10 cellular contexts compared by ENCODE assay signal in the genomic region with DNA sequence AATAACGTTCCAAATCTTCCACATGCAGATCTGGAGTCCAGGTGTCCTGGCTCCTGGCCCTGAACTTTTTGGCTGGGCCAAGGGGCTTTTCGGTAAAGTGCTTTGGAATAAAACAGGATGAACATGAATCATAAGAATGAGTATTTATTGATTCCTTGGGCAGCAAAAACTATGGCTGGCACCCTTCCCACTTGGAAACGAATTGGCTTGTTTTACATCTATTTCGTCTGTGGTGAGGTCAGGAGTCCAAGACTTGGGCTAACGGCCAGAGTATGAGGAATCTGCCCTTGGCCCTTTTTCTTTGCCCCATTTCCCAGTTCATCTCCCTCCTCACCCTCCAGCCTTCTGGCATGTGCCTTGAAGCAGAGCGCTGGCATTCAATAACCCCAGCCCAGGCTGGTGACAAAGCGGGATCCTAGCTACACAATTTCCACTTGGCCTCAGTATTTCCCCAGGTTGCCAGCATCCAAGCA. TPM values are rescaled to one million over a fixed set of nuclear protein-coding genes. Genes with fewer than 3 reads are reported as not detected.
A peak's percentile ranks its signal among the peaks of the same experiment; 100 is the strongest.
DNase-seq lines count a peak whose midpoint lies in the region; TF ChIP-seq lines count a peak whose summit lies in the region.
"Had no signal": no experiment of that assay in that cellular context is flagged by ENCODE, and none has a peak within 500 bp of the region (broad histone marks: within the 10 kb centered on the region; RNA-seq: fewer than 3 reads in every experiment).

No MANE protein-coding gene starts in this region.

- H3K4me1 Mint-ChIP-seq in osteocyte (ENCODE audit: unreplicated experiment), result peaks cover 16% of the 10 kb centered on the region

- TF ChIP-seq RAD21 in SK-N-SH (IDR thresholded peaks at IDR 0.05; ENCODE audit: low read length), result no peak

- no peak overlapping the region for H3K9ac ChIP-seq in SK-N-SH

- H3F3A ChIP-seq in SK-N-SH (replicated peaks; ENCODE audit: insufficient read depth), result peaks cover 37% of the 10 kb centered on the region

- no peak overlapping the region for H2AFZ ChIP-seq in SK-N-SH (ENCODE audit: low read depth)

- H3K27ac ChIP-seq in SK-N-SH (ENCODE audit: low read depth in 2 of 2, low read length in 1 of 2) (peak overlapping the region; percentile 87 to 97), sigmoid colon (peak overlapping the region; percentile 99 to 100 (median 100)), vagina (no peak overlapping the region)
- H3K27ac ChIP-seq: neutrophil had no signal

- H3K4me1 ChIP-seq in SK-N-SH (ENCODE audit: control insufficient read depth in 1 of 2, insufficient read depth in 2 of 2, low read depth in 1 of 2, low read length in 1 of 2), result peaks cover 13 to 18% of the 10 kb centered on the region in 2 experiments
- H3K4me1 ChIP-seq in sigmoid colon, result peaks cover 3 to 21% (median 20%) of the 10 kb centered on the region in 4 donors
- H3K4me1 ChIP-seq in vagina, result peaks cover 23% of the 10 kb centered on the region

- intact Hi-C loops in sigmoid colon (cut with DNase I), result loop anchor here (2.0 kb wide), 1 partner anchor 85 kb away; the partner anchor contains the start of gene RUNDC3A
- intact Hi-C loops in vagina (cut with DNase I), result loop anchor here (1.0 kb wide), 2 partner anchors 23 to 101 kb away; partner anchors contain the start of gene SLC25A39

- peaks cover 0 to 3% of the 10 kb centered on the region in 2 experiments for H3K36me3 ChIP-seq in SK-N-SH (replicated peaks in 1 of 2; ENCODE audit: control insufficient read depth in 1 of 2, insufficient read depth in 2 of 2, low read length in 1 of 2)
- H3K36me3 ChIP-seq in sigmoid colon, result no peaks in the 10 kb centered on the region
- no peaks in the 10 kb centered on the region for H3K36me3 ChIP-seq in vagina
- H3K36me3 ChIP-seq: neutrophil had no signal

- no peaks in the 10 kb centered on the region for H4K20me1 ChIP-seq in SK-N-SH (ENCODE audit: insufficient read depth)

- no peaks in the 10 kb centered on the region for H3K27me3 ChIP-seq in SK-N-SH (ENCODE audit: insufficient read depth)
- no peaks in the 10 kb centered on the region for H3K27me3 ChIP-seq in sigmoid colon
- no peaks in the 10 kb centered on the region for H3K27me3 ChIP-seq in vagina

- H3K9me3 ChIP-seq in SK-N-SH (no peaks in the 10 kb centered on the region), sigmoid colon (no peaks in the 10 kb centered on the region), vagina (no peaks in the 10 kb centered on the region)
- H3K9me3 ChIP-seq: neutrophil had no signal

- H3K9me2 ChIP-seq in SK-N-SH, result no peaks in the 10 kb centered on the region

- no peak overlapping the region for H3K4me3 Mint-ChIP-seq in osteocyte (ENCODE audit: unreplicated experiment)

- peak in 1 of 2 experiments; percentile 57; a peak in 1 of 4 replicates for TF ChIP-seq EP300 in SK-N-SH (IDR thresholded peaks at IDR 0.05; ENCODE audit: borderline replicate concordance in 1 of 2, low read depth in 1 of 2, low read length in 1 of 2)
- TF ChIP-seq EP300 in sigmoid colon (IDR thresholded peaks at IDR 0.05), result no peak

- no peak for TF ChIP-seq CTCF in SK-N-SH (IDR thresholded peaks at IDR 0.05)
- no peak for TF ChIP-seq CTCF in fibroblast of mammary gland (conservative IDR thresholded peaks at IDR 0.05; ENCODE audit: control insufficient read depth, insufficient read depth, low read depth, low read length)
- no peak for TF ChIP-seq CTCF in sigmoid colon (IDR thresholded peaks at IDR 0.05)
- no peak for TF ChIP-seq CTCF in vagina (IDR thresholded peaks at IDR 0.05)
- TF ChIP-seq CTCF in osteocyte (IDR thresholded peaks at IDR 0.05), result no peak

- 30% methylated on average over 7 of the region's 7 CpGs for WGBS in SK-N-SH (ENCODE audit: low lambda C conversion rate)
- 17 to 57% methylated on average over 7 of the region's 7 CpGs for WGBS in sigmoid colon, 2 donors

- peaks cover 18% of the 10 kb centered on the region for H3K79me2 ChIP-seq in SK-N-SH (ENCODE audit: insufficient read depth)

- no peaks in the 10 kb centered on the region for H3K36me3 Mint-ChIP-seq in osteocyte (ENCODE audit: unreplicated experiment)

- no peak overlapping the region for H3K4me3 ChIP-seq in SK-N-SH (ENCODE audit: low read depth in 2 of 2, low read length in 1 of 2)
- no peak overlapping the region for H3K4me3 ChIP-seq in fibroblast of mammary gland (ENCODE audit: control insufficient read depth, low read depth, low read length)
- no peak overlapping the region for H3K4me3 ChIP-seq in sigmoid colon
- no peak overlapping the region for H3K4me3 ChIP-seq in vagina

- CTCF ChIA-PET in SK-N-SH (lab: Yijun Ruan, JAX), result interaction anchor here (1.8 to 5.5 kb wide), 2 partner anchors 86 to 108 kb away, joined by 6 to 37 read pairs; partner anchors contain the start of gene RUNDC3A

- POLR2A ChIA-PET in SK-N-SH (lab: Yijun Ruan, JAX), result interaction anchor here (3.5 kb wide), 1 partner anchor 86 kb away, joined by 34 read pairs; the partner anchor contains the start of gene RUNDC3A

- DNase-seq in EH (ENCODE audit: low read depth) (peak; percentile 46), SK-N-SH (no peak), fibroblast of mammary gland (ENCODE audit: low read depth) (peak; percentile 95), sigmoid colon (no peak), NCI-H1105 treated with DMSO at 0.1 percent for 48 hours (lab: John Stamatoyannopoulos, UW) (no peak), vagina (ENCODE audit: extremely low spot score in 2 of 2) (no peak), osteocyte (ENCODE audit: extremely low spot score, unreplicated experiment) (no peak)
- no peak for DNase-seq in NK-92 treated with Interleukin-12 subunit alpha and Interleukin-12 subunit beta, amount 100 ng/mL, for 24 hours (lab: John Stamatoyannopoulos, UW)
- DNase-seq: effector memory CD8-positive, alpha-beta T cell had no signal

- TF ChIP-seq POLR2A in sigmoid colon (IDR thresholded peaks at IDR 0.05) (no peak), vagina (IDR thresholded peaks at IDR 0.05) (no peak)

- H3K27ac Mint-ChIP-seq in osteocyte (ENCODE audit: unreplicated experiment), result no peak overlapping the region

- H3K9me3 Mint-ChIP-seq in osteocyte (ENCODE audit: unreplicated experiment), result no peaks in the 10 kb centered on the region
- H3K9me3 Mint-ChIP-seq: effector memory CD8-positive, alpha-beta T cell had no signal

- no peaks in the 10 kb centered on the region for H3K27me3 Mint-ChIP-seq in osteocyte (ENCODE audit: unreplicated experiment)
- H3K27me3 Mint-ChIP-seq: effector memory CD8-positive, alpha-beta T cell had no signal

- H3K4me2 ChIP-seq in SK-N-SH, result peak overlapping the region; percentile 85

TF ChIP-seq in SK-N-SH, 30 proteins besides CTCF, POLR2A, EP300 and RAD21 (continues in another document):
- TF ChIP-seq USF2 (IDR thresholded peaks at IDR 0.05; ENCODE audit: borderline replicate concordance, low read depth, low read length), result no peak
- peak; percentile 6 for TF ChIP-seq CHD2 (IDR thresholded peaks at IDR 0.05; ENCODE audit: low read length, partially characterized antibody)

RNA-seq across cellular contexts. Expression of gene UBTF, which starts 4.1 kb away (rescaled TPM):
- polyA plus RNA-seq in SK-N-SH (2012; rRNA removed), result 33.4 and 37.2 TPM in 2 replicates
- 32.7 and 34.7 TPM in 2 replicates for polyA plus RNA-seq in SK-N-SH (2012; cell fraction: cytosol; rRNA removed)
- polyA plus RNA-seq in SK-N-SH (2012; cell fraction: nucleus; rRNA removed), result 51.1 and 56.2 TPM in 2 replicates
- total RNA-seq in sigmoid colon, result 10 to 100 TPM; 43.4 to 58.4 (median 52.5) TPM
- polyA plus RNA-seq in sigmoid colon, result 10 to 100 TPM; 26.8 to 55.0 (median 28.2) TPM
- 53.5 TPM for total RNA-seq in vagina
- 96.9 and 99.0 TPM in 2 replicates for total RNA-seq in osteocyte

RNA-seq across cellular contexts. Expression of gene ATXN7L3, which starts 23.9 kb away (rescaled TPM):
- polyA plus RNA-seq in SK-N-SH (2012; rRNA removed), result 47.7 and 57.9 TPM in 2 replicates
- 40.2 and 42.2 TPM in 2 replicates for polyA plus RNA-seq in SK-N-SH (2012; cell fraction: cytosol; rRNA removed)
- polyA plus RNA-seq in SK-N-SH (2012; cell fraction: nucleus; rRNA removed), result 140 and 171 TPM in 2 replicates
- 10 to 100 TPM; 26.4 to 37.4 (median 35.0) TPM for total RNA-seq in sigmoid colon
- polyA plus RNA-seq in sigmoid colon, result 10 to 100 TPM; 36.0 to 59.8 (median 43.0) TPM
- 27.3 TPM for total RNA-seq in vagina
- total RNA-seq in osteocyte, result 86.2 and 89.0 TPM in 2 replicates

RNA-seq across cellular contexts. Expression of gene TMUB2, which starts 36.8 kb away (rescaled TPM):
- polyA plus RNA-seq in SK-N-SH (2012; rRNA removed), result 49.5 and 62.2 TPM in 2 replicates
- 22.1 and 29.1 TPM in 2 replicates for polyA plus RNA-seq in SK-N-SH (2012; cell fraction: cytosol; rRNA removed)
- polyA plus RNA-seq in SK-N-SH (2012; cell fraction: nucleus; rRNA removed), result 195 and 198 TPM in 2 replicates
- 10 to 100 TPM; 26.9 to 40.3 (median 29.2) TPM for total RNA-seq in sigmoid colon
- 10 to 100 TPM; 19.0 to 41.3 (median 22.2) TPM for polyA plus RNA-seq in sigmoid colon
- total RNA-seq in vagina, result 34.9 TPM
- total RNA-seq in osteocyte, result 39.3 and 41.3 TPM in 2 replicates

RNA-seq across cellular contexts. Expression of gene SLC4A1, which starts 44.3 kb away (rescaled TPM):
- not detected in 2 replicates for polyA plus RNA-seq in SK-N-SH (2012; rRNA removed)
- polyA plus RNA-seq in SK-N-SH (2012; cell fraction: cytosol; rRNA removed), result not detected in 2 replicates
- 0.08 TPM in 1 of 2 replicates, not detected in the other for polyA plus RNA-seq in SK-N-SH (2012; cell fraction: nucleus; rRNA removed)
- under 1 TPM in 1 of 4 donors, not detected in 3; under 0.01 TPM for total RNA-seq in sigmoid colon
- polyA plus RNA-seq in sigmoid colon, result under 1 TPM in 1 of 3 donors, not detected in 2; 0.23 TPM
- total RNA-seq in vagina, result not detected
- total RNA-seq in osteocyte, result not detected in 2 replicates

RNA-seq across cellular contexts. Expression of gene ASB16, which starts 53.1 kb away (rescaled TPM):
- polyA plus RNA-seq in SK-N-SH (2012; rRNA removed) (not detected in 2 replicates), sigmoid colon (under 1 TPM in 1 of 3 donors, not detected in 2; 0.19 TPM)
- polyA plus RNA-seq in SK-N-SH (2012; cell fraction: cytosol; rRNA removed), result 0.01 and 0.03 TPM in 2 replicates
- 0.14 TPM in 2 replicates for polyA plus RNA-seq in SK-N-SH (2012; cell fraction: nucleus; rRNA removed)
- total RNA-seq in sigmoid colon (1 to 10 TPM in 3 of 4 donors, under 1 TPM in 1; 0.82 to 4.2 (median 1.6) TPM), vagina (not detected), osteocyte (not detected in 2 replicates)

Comparison
In these comparisons a context has a peak if more than half of its experiments do, and no peak if none do; other contexts are left out.
1. DNase-seq: peak in EH (single experiment) and fibroblast of mammary gland (single experiment); none in SK-N-SH (single experiment), sigmoid colon (single experiment), NCI-H1105 treated with DMSO at 0.1 percent for 48 hours (single experiment), NK-92 treated with Interleukin-12 subunit alpha and Interleukin-12 subunit beta, amount 100 ng/mL, for 24 hours (single experiment), vagina (0 of 2) and osteocyte (single experiment).